ENCODE assay signal across 8 cellular contexts in genomic region chr2:147844691-147845607, GRCh38. TPM values are rescaled to one million over a fixed set of nuclear protein-coding genes. Genes with fewer than 3 reads are reported as not detected.
DNase-seq lines count a peak whose midpoint lies in the region; ATAC-seq lines count a peak whose summit lies in the region.

ACVR2A (plus strand) TSS chr2:147845029; CDS start chr2:147845153, 124 bp downstream.

- DNase-seq in AG08395 (ENCODE audit: low spot score) (peak; percentile 14), NCI-H460 (ENCODE audit: extremely low read depth, low read depth) (peak; percentile 23), activated T-cell treated with anti-CD3 and anti-CD28 coated beads for 24 hours (ENCODE audit: low read depth) (peak; percentile 47)
- peak; percentile 40 for DNase-seq in stimulated activated naive CD8-positive, alpha-beta T cell treated with anti-CD3 and anti-CD28 coated beads, Interleukin-15, Interleukin-2, amounts not matched to agents 100 U/mL and 50 U/mL, for 24 hours

- peak within 1 kb of the TSS; percentile 93 for H3K27ac ChIP-seq in muscle layer of colon (ENCODE audit: low read depth, low read length)

- H3K27me3 ChIP-seq in muscle layer of colon (ENCODE audit: control insufficient read depth in 1 of 2, insufficient read depth in 2 of 2, low read length in 2 of 2) = no peaks in the 10 kb centered on the region

- no peaks in the 10 kb centered on the region for H3K9me3 ChIP-seq in muscle layer of colon (ENCODE audit: low read length)

- H3K4me1 ChIP-seq in muscle layer of colon (ENCODE audit: insufficient read depth, low read length) = peaks cover 20% of the 10 kb centered on the region

- ATAC-seq in GM18867 (IDR thresholded peaks at IDR 0.05; ENCODE audit: unreplicated experiment) (peak; percentile 72), HG03066 (IDR thresholded peaks at IDR 0.05; ENCODE audit: low read depth, unreplicated experiment) (peak; percentile 49), esophagus mucosa (peak; percentile 18)
- ATAC-seq in stimulated activated naive CD8-positive, alpha-beta T cell treated with anti-CD3 and anti-CD28 coated beads, Interleukin-15, Interleukin-2, amounts not matched to agents 100 U/mL and 50 U/mL, for 24 hours = peak; percentile 61

- H3K9ac ChIP-seq in muscle layer of colon (ENCODE audit: low read length) = peak within 1 kb of the TSS; percentile 69

- no peaks in the 10 kb centered on the region for H3K36me3 ChIP-seq in muscle layer of colon (ENCODE audit: insufficient read depth, low read length)

- peak within 1 kb of the TSS; percentile 80 to 84 for H3K4me3 ChIP-seq in muscle layer of colon (ENCODE audit: low read depth in 1 of 2, low read length in 2 of 2)

RNA-seq across cellular contexts. Expression of gene ACVR2A, which starts in this region (rescaled TPM):
- 6.6 and 10.3 TPM in 2 replicates for total RNA-seq in NCI-H460 (2014; rRNA removed; shearing (Covaris generic))
- 4.6 and 10.4 TPM in 2 replicates for polyA plus RNA-seq in NCI-H460 (2014; cell fraction: nucleus; rRNA removed)
- 12.1 TPM for total RNA-seq in esophagus mucosa

Comparison
In these comparisons a context has a peak if more than half of its experiments do, and no peak if none do; other contexts are left out.
1. Peak in every context shown above with its lines: DNase-seq, ATAC-seq, H3K4me3 ChIP-seq and H3K27ac ChIP-seq.
2. ATAC-seq: peak in every context shown above with its lines; median percentile 72 in GM18867; 61 in stimulated activated naive CD8-positive, alpha-beta T cell treated with anti-CD3 and anti-CD28 coated beads, Interleukin-15, Interleukin-2, amounts not matched to agents 100 U/mL and 50 U/mL, for 24 hours; 49 in HG03066; 18 in esophagus mucosa.